Comparison of ENCODE assay signal across 10 cellular contexts in the genomic region with DNA sequence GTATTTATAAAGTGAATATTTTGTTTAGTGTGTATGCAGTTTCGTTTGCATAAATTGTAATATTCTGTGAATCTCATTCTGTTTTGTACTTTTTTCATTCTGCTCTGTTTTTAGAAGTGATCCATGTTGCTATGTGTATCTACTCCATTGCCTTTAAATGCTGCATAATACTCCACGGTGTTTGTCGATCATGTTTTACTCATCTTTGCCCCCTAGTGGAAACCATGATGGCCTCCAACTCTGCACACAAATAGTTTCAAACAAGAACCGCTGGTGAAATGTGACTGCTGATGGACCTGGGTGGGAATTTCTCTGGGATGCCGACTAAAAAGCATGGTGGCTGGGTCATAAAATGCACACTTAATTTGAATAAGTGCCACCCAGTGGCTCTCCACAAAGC. TPM values are rescaled to one million over a fixed set of nuclear protein-coding genes. Genes with fewer than 3 reads are reported as not detected.
DNase-seq lines count a peak whose midpoint lies in the region; TF ChIP-seq lines count a peak whose summit lies in the region.
"Had no signal": no experiment of that assay in that cellular context is flagged by ENCODE, and none has a peak within 500 bp of the region (broad histone marks: within the 10 kb centered on the region; RNA-seq: fewer than 3 reads in every experiment).

No MANE protein-coding gene starts in this region.

- no peak for TF ChIP-seq EP300 in stomach (IDR thresholded peaks at IDR 0.05)

- no peak overlapping the region for H3K4me3 ChIP-seq in stomach

- H3K4me3 Mint-ChIP-seq in brain: no peak overlapping the region
- H3K4me3 Mint-ChIP-seq: IgD-negative memory B cell had no signal

- H3K9me3 Mint-ChIP-seq in brain: no peaks in the 10 kb centered on the region

- no peak for TF ChIP-seq POLR2A in stomach (IDR thresholded peaks at IDR 0.05)

- H3K27ac Mint-ChIP-seq in brain: no peak overlapping the region
- H3K27ac Mint-ChIP-seq: IgD-negative memory B cell had no signal

- peaks cover 4% of the 10 kb centered on the region for H3K4me1 Mint-ChIP-seq in brain

- H3K27me3 Mint-ChIP-seq in brain: peaks cover 75% of the 10 kb centered on the region

- H3K27ac ChIP-seq in stomach: no peak overlapping the region

- H3K27me3 ChIP-seq in stomach: peaks cover 0 to 20% (median 0%) of the 10 kb centered on the region in 3 donors

- no peaks in the 10 kb centered on the region for H3K9me3 ChIP-seq in stomach

- TF ChIP-seq CTCF in brain (conservative IDR thresholded peaks at IDR 0.05) (peak; percentile 18 to 55), GM13976 (IDR thresholded peaks at IDR 0.05; ENCODE audit: borderline replicate concordance, control extremely low read depth, extremely low read depth, insufficient read depth, missing control alignments) (no peak), stomach (IDR thresholded peaks at IDR 0.05) (peak in 2 of 7 experiments; percentile 15 to 23)

- intact Hi-C loops in stomach (cut with DNase I; ENCODE audit: low total_unique reads): no loop called here

- no peaks in the 10 kb centered on the region for H3K4me1 ChIP-seq in stomach

- WGBS in stomach, 5 donors: 40 to 58% (median 50%) methylated on average over 5 of the region's 5 CpGs

- DNase-seq in SIG-M5 treated with dmso at 0.1 percent for 504 hours (lab: John Stamatoyannopoulos, UW; ENCODE audit: unreplicated experiment): peak; percentile 37
- no peak for DNase-seq in SIG-M5 (lab: John Stamatoyannopoulos, UW)
- peak; percentile 36 for DNase-seq in MV-4-11 (lab: John Stamatoyannopoulos, UW)
- peak; percentile 18 for DNase-seq in renal cortical epithelial cell (ENCODE audit: low read depth)
- no peak for DNase-seq in GM13976 (ENCODE audit: low spot score)
- no peak for DNase-seq in DMS79 (lab: John Stamatoyannopoulos, UW)
- DNase-seq in stomach: no peak

- H3K36me3 Mint-ChIP-seq in brain: no peaks in the 10 kb centered on the region
- H3K36me3 Mint-ChIP-seq: IgD-negative memory B cell had no signal

- H3K36me3 ChIP-seq in stomach: no peaks in the 10 kb centered on the region

- in situ Hi-C loops in GM13976 (cut with MboI; ENCODE audit: low sequenced_read_pairs, unreplicated experiment): no loop called here

RNA-seq across cellular contexts. Expression of gene SKOR2, which starts 32.0 kb away (rescaled TPM):
- not detected for polyA plus RNA-seq in brain (ENCODE audit: insufficient read depth, low read depth, low replicate concordance)
- total RNA-seq in renal cortical epithelial cell: not detected in 2 replicates
- not detected for total RNA-seq in stomach
- polyA plus RNA-seq in stomach: not detected
- total RNA-seq: urinary bladder had no signal
- polyA plus RNA-seq: IgD-negative memory B cell, urinary bladder had no signal

Comparison
In these comparisons a context has a peak if more than half of its experiments do, and no peak if none do; other contexts are left out.
1. DNase-seq: peak in SIG-M5 treated with dmso at 0.1 percent for 504 hours (single experiment), MV-4-11 (single experiment) and renal cortical epithelial cell (single experiment); none in SIG-M5 (single experiment), GM13976 (single experiment), DMS79 (single experiment) and stomach (single experiment).